Comparison of ENCODE assay signal across 14 cellular contexts in the genomic region with DNA sequence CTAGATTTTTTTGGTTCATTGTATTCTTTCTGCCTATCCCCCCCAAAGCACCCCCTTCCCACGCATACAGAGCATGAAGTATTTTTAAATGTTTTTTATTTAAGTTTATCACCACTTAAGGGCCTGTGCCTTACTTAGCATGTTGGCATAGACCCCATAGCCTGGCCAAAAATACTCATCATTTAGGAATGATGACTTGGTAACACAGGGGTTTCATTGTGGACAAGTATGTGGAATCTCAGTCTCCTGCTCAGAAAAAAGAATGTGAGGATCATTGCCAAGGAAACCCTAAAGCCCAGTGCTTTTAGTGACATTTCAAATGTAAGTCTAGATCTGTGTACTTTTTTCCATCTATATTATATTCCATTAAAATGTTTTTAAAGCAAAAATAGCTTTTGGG.
DNase-seq lines count a peak whose midpoint lies in the region; ATAC-seq, FAIRE-seq and TF ChIP-seq lines count a peak whose summit lies in the region.
"Had no signal": no experiment of that assay in that cellular context is flagged by ENCODE, and none has a peak within 500 bp of the region (broad histone marks: within the 10 kb centered on the region; RNA-seq: fewer than 3 reads in every experiment).

No MANE protein-coding gene starts in this region.

- no peak overlapping the region for H3K27ac Mint-ChIP-seq in activated naive CD4-positive, alpha-beta T cell treated with anti-CD3 and anti-CD28 coated beads, Interleukin-2, amount 50 U/mL, for 72 hours
- no peak overlapping the region for H3K27ac Mint-ChIP-seq in immature natural killer cell
- H3K27ac Mint-ChIP-seq: activated CD8-positive, alpha-beta T cell treated with anti-CD3 and anti-CD28 coated beads for 36 hours; naive B cell had no signal

- no peaks in the 10 kb centered on the region for H3K36me3 ChIP-seq in SJSA1
- H3K36me3 ChIP-seq: thoracic aorta had no signal

- no peak for FAIRE-seq in urothelium cell line (lab: Jason Lieb, UNC)
- FAIRE-seq: TTC549 had no signal

- H3K36me3 Mint-ChIP-seq in activated naive CD4-positive, alpha-beta T cell treated with anti-CD3 and anti-CD28 coated beads, Interleukin-2, amount 50 U/mL, for 72 hours = no peaks in the 10 kb centered on the region
- H3K36me3 Mint-ChIP-seq in immature natural killer cell = no peaks in the 10 kb centered on the region
- H3K36me3 Mint-ChIP-seq: naive B cell had no signal

- no peaks in the 10 kb centered on the region for H3K27me3 ChIP-seq in SJSA1 (replicated peaks)
- H3K27me3 ChIP-seq: hepatocyte had no signal

- no peaks in the 10 kb centered on the region for H3K27me3 Mint-ChIP-seq in immature natural killer cell (ENCODE audit: low read depth in 3 of 3)
- H3K27me3 Mint-ChIP-seq: activated CD8-positive, alpha-beta T cell treated with anti-CD3 and anti-CD28 coated beads for 36 hours; naive B cell had no signal

- H3K4me1 Mint-ChIP-seq in immature natural killer cell = no peaks in the 10 kb centered on the region

- H3K4me3 Mint-ChIP-seq in immature natural killer cell = no peak overlapping the region
- H3K4me3 Mint-ChIP-seq: activated CD8-positive, alpha-beta T cell treated with anti-CD3 and anti-CD28 coated beads for 36 hours; naive B cell had no signal

- H3K9me3 Mint-ChIP-seq in activated naive CD4-positive, alpha-beta T cell treated with anti-CD3 and anti-CD28 coated beads, Interleukin-2, amount 50 U/mL, for 72 hours = no peaks in the 10 kb centered on the region
- H3K9me3 Mint-ChIP-seq in immature natural killer cell = no peaks in the 10 kb centered on the region
- H3K9me3 Mint-ChIP-seq: activated CD8-positive, alpha-beta T cell treated with anti-CD3 and anti-CD28 coated beads for 36 hours; naive B cell had no signal

- TF ChIP-seq CTCF in fibroblast of mammary gland (conservative IDR thresholded peaks at IDR 0.05; ENCODE audit: control insufficient read depth, insufficient read depth, low read depth, low read length) = no peak

- H3K9me3 ChIP-seq in SJSA1 (replicated peaks) = no peaks in the 10 kb centered on the region
- H3K9me3 ChIP-seq: thoracic aorta had no signal

- H3K4me3 ChIP-seq in SJSA1 (no peak overlapping the region), fibroblast of mammary gland (ENCODE audit: control insufficient read depth, low read depth, low read length) (no peak overlapping the region)
- H3K4me3 ChIP-seq: hepatocyte, thoracic aorta had no signal

- H3K27ac ChIP-seq in SJSA1 = peak overlapping the region; percentile 26
- H3K27ac ChIP-seq: hepatocyte, thoracic aorta had no signal

- DNase-seq in GM04503 (ENCODE audit: low read depth) (peak; percentile 65), SJSA1 (ENCODE audit: low read depth in 1 of 2, low spot score in 2 of 2) (peak; percentile 32 to 44), fibroblast of mammary gland (ENCODE audit: low read depth) (peak; percentile 71), urothelium cell line (ENCODE audit: low spot score) (peak; percentile 38), cerebellar nuclear complex (lab: John Stamatoyannopoulos, UW) (no peak), immature natural killer cell (no peak)
- DNase-seq in activated naive CD4-positive, alpha-beta T cell treated with anti-CD3 and anti-CD28 coated beads, Interleukin-2, amount 50 U/mL, for 72 hours (ENCODE audit: low spot score in 2 of 2) = no peak
- DNase-seq: activated CD8-positive, alpha-beta T cell treated with anti-CD3 and anti-CD28 coated beads for 36 hours; naive B cell; stimulated activated CD4-positive, alpha-beta T cell treated with anti-CD3 and anti-CD28 coated beads, Interleukin-1b, Interleukin-23, amount 100 ng/mL, for 48 hours had no signal

- H3K4me1 ChIP-seq in SJSA1 (replicated peaks) = peaks cover 23% of the 10 kb centered on the region

- ATAC-seq in activated naive CD4-positive, alpha-beta T cell treated with anti-CD3 and anti-CD28 coated beads, Interleukin-2, amount 50 U/mL, for 72 hours = no peak
- ATAC-seq: activated CD8-positive, alpha-beta T cell treated with anti-CD3 and anti-CD28 coated beads for 36 hours; left lobe of liver had no signal

Comparison
In these comparisons a context has a peak if more than half of its experiments do, and no peak if none do; other contexts are left out.
1. DNase-seq: peak in GM04503 (single experiment), SJSA1 (2 of 2), fibroblast of mammary gland (single experiment) and urothelium cell line (single experiment); none in activated naive CD4-positive, alpha-beta T cell treated with anti-CD3 and anti-CD28 coated beads, Interleukin-2, amount 50 U/mL, for 72 hours (0 of 2), cerebellar nuclear complex (0 of 2) and immature natural killer cell (0 of 3).